ENCODE assay signal across 8 cellular contexts in genomic region chr21:41426656-41427311, GRCh38. TPM values are rescaled to one million over a fixed set of nuclear protein-coding genes. Genes with fewer than 3 reads are reported as not detected.
DNase-seq lines count a peak whose midpoint lies in the region; ATAC-seq and TF ChIP-seq lines count a peak whose summit lies in the region.

No MANE protein-coding gene starts in this region.

- peak overlapping the region; percentile 98 for H3K27ac Mint-ChIP-seq in activated naive CD4-positive, alpha-beta T cell treated with anti-CD3 and anti-CD28 coated beads, Interleukin-2, amount 10 ng/mL, durations not matched to agents 7 days and 5 days

- CTCF ChIA-PET in activated naive CD4-positive, alpha-beta T cell treated with anti-CD3 and anti-CD28 coated beads, Interleukin-2, amount 10 ng/mL, durations not matched to agents 7 days and 5 days (lab: Charles Lee), result interaction anchor here (1.0 to 3.5 kb wide), 4 partner anchors 57 to 257 kb away, joined by 3 to 9 read pairs (median 4); partner anchors contain the start of gene MX2

- peaks cover 79% of the 10 kb centered on the region for H3K4me1 Mint-ChIP-seq in activated naive CD4-positive, alpha-beta T cell treated with anti-CD3 and anti-CD28 coated beads, Interleukin-2, amount 10 ng/mL, durations not matched to agents 7 days and 5 days

- peaks cover 0 to 41% of the 10 kb centered on the region in 2 donors for H3K4me1 ChIP-seq in left lung
- peaks cover 2% of the 10 kb centered on the region for H3K4me1 ChIP-seq in thymus (ENCODE audit: control insufficient read depth, insufficient read depth, low read length)

- DNase-seq in activated naive CD4-positive, alpha-beta T cell treated with anti-CD3 and anti-CD28 coated beads, Interleukin-2, amount 10 ng/mL, durations not matched to agents 7 days and 5 days, result peak; percentile 42
- DNase-seq in activated naive CD4-positive, alpha-beta T cell treated with Interleukin-2 at 50 U/mL for 16 hours, result no peak
- DNase-seq in astrocyte of the spinal cord (ENCODE audit: low read depth, low spot score), result no peak
- no peak for DNase-seq in left lung
- DNase-seq in occipital lobe (lab: John Stamatoyannopoulos, UW), result no peak
- no peak for DNase-seq in medulla oblongata (ENCODE audit: extremely low spot score)

- H3K27me3 ChIP-seq in left lung (no peaks in the 10 kb centered on the region), thymus (ENCODE audit: control insufficient read depth, insufficient read depth) (no peaks in the 10 kb centered on the region)

- H3K9me3 ChIP-seq in left lung (no peaks in the 10 kb centered on the region), thymus (ENCODE audit: control insufficient read depth) (no peaks in the 10 kb centered on the region)

- TF ChIP-seq CTCF in astrocyte of the spinal cord (IDR thresholded peaks at IDR 0.05; ENCODE audit: low read depth, low read length), result no peak
- TF ChIP-seq CTCF in left lung (IDR thresholded peaks at IDR 0.05), result no peak

- ATAC-seq in left lung (peak; percentile 41), HG03039 (IDR thresholded peaks at IDR 0.05; ENCODE audit: unreplicated experiment) (no peak)

- in situ Hi-C loops in astrocyte of the spinal cord (cut with HindIII; ENCODE audit: low sequenced_read_pairs), result no loop called here

- H3K4me3 Mint-ChIP-seq in activated naive CD4-positive, alpha-beta T cell treated with anti-CD3 and anti-CD28 coated beads, Interleukin-2, amount 10 ng/mL, durations not matched to agents 7 days and 5 days, result peak overlapping the region; percentile 95

- peaks cover 3% of the 10 kb centered on the region for H3K27me3 Mint-ChIP-seq in activated naive CD4-positive, alpha-beta T cell treated with anti-CD3 and anti-CD28 coated beads, Interleukin-2, amount 10 ng/mL, durations not matched to agents 7 days and 5 days

- H3K27ac ChIP-seq in left lung (peak overlapping the region in 1 of 2 donors; percentile 80), thymus (ENCODE audit: low read depth) (peak overlapping the region; percentile 3)

- H3K4me3 ChIP-seq in astrocyte of the spinal cord (ENCODE audit: low read depth, low read length) (peak overlapping the region; percentile 47), left lung (peak overlapping the region; percentile 51 to 65), thymus (ENCODE audit: low read length) (peak overlapping the region; percentile 66)

- H3K36me3 Mint-ChIP-seq in activated naive CD4-positive, alpha-beta T cell treated with anti-CD3 and anti-CD28 coated beads, Interleukin-2, amount 10 ng/mL, durations not matched to agents 7 days and 5 days, result peaks cover 48% of the 10 kb centered on the region

- no peaks in the 10 kb centered on the region for H3K9me3 Mint-ChIP-seq in activated naive CD4-positive, alpha-beta T cell treated with anti-CD3 and anti-CD28 coated beads, Interleukin-2, amount 10 ng/mL, durations not matched to agents 7 days and 5 days

- 31% methylated on average over 43 of the region's 43 CpGs for WGBS in thymus

- intact Hi-C loops in left lung (cut with DNase I), result no loop called here

- H3K36me3 ChIP-seq in left lung, result peaks cover 0 to 41% of the 10 kb centered on the region in 2 donors
- peaks cover 12% of the 10 kb centered on the region for H3K36me3 ChIP-seq in thymus (ENCODE audit: control insufficient read depth, insufficient read depth)

RNA-seq across cellular contexts. Expression of gene MX1, which starts 0.7 kb away (rescaled TPM):
- 10 to 100 TPM; 59.8 to 66.3 TPM for total RNA-seq in left lung
- 54.5 TPM for polyA plus RNA-seq in thymus
- total RNA-seq in occipital lobe, result 12.2 TPM
